In the genomic region with DNA sequence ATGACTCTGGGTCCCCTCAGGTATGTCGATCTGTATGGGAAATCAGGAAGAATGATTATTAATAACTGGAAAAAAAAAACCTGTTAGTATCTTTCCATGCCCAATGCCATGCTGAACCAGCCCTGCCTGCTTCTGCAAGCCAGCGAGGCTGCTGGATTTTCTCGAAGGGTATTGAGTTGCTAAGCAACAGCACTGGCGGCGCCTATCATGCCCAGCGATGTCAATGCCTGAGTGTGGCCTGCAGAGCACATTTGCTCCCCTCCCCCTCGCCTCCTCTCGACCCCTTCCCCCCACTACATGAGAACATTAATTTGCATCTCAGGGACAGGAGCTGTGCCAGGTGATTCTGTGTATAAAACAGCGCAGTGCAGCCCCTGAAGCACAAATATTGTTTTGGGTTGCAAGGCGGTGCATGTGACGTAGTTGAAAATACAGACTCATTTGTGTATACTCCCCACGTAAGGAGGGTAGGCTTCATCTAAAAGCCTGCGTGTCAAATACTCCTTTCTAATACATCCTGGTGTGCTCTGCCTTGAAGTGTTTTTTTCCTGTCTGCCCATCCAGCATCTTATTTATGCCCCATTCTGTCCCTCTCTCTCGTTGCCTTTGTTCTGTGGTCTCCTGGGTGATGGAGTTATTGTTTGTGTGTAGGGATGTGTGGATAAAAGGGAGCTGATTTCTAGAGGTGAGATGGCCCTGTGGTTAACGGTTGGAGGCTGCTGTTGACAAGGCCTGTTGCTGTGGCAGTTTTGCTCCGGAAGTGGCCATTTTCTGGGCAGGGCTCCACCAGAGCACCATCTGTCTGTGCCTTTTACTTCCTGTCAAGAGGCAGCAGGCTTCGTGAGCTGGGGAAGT, we compare ENCODE assay signal across 8 cellular contexts. TPM values are rescaled to one million over a fixed set of nuclear protein-coding genes. Genes with fewer than 3 reads are reported as not detected.
DNase-seq lines count a peak whose midpoint lies in the region; ATAC-seq, FAIRE-seq and TF ChIP-seq lines count a peak whose summit lies in the region.

No MANE protein-coding gene starts in this region.

- no peaks in the 10 kb centered on the region for H4K20me1 ChIP-seq in osteoblast (ENCODE audit: insufficient read depth, low read length)

- H3K36me3 Mint-ChIP-seq in IgD-negative memory B cell, result peaks cover 2% of the 10 kb centered on the region
- H3K36me3 Mint-ChIP-seq in activated T-helper 2 cell treated with anti-CD3 and anti-CD28 coated beads, Interferon-gamma antibody, Interleukin-2, Interleukin-4, amounts not matched to agents 10 μg/mL and 5 μg/mL and 100 μg/mL, durations not matched to agents 14 hours and 24 hours and 36 hours (ENCODE audit: low read depth), result peaks cover 52% of the 10 kb centered on the region

- peak overlapping the region; percentile 72 for H3K27ac ChIP-seq in osteoblast (ENCODE audit: low read depth, low read length)
- peak overlapping the region; percentile 67 to 72 for H3K27ac ChIP-seq in tibial artery

- H3K36me3 ChIP-seq in osteoblast (ENCODE audit: insufficient read depth, low read length) (no peaks in the 10 kb centered on the region), tibial artery (no peaks in the 10 kb centered on the region)

- DNase-seq in COR-L47 (lab: John Stamatoyannopoulos, UW), result peak; percentile 91
- DNase-seq in RCC 7860 (ENCODE audit: low spot score), result peak; percentile 61
- peak; percentile 87 for DNase-seq in activated T-helper 2 cell treated with anti-CD3 and anti-CD28 coated beads, Interferon-gamma antibody, Interleukin-2, Interleukin-4, amounts not matched to agents 10 μg/mL and 5 μg/mL and 100 μg/mL, durations not matched to agents 14 hours and 24 hours and 36 hours (ENCODE audit: low spot score)
- peak; percentile 47 for DNase-seq in fibroblast of villous mesenchyme (ENCODE audit: low read depth)
- peak; percentile 59 for DNase-seq in osteoblast (ENCODE audit: insufficient read length, low spot score, missing footprints)
- peak; percentile 47 to 76 for DNase-seq in tibial artery

- no peak for FAIRE-seq in RCC 7860 (lab: Jason Lieb, UNC)

- H3K4me3 Mint-ChIP-seq in IgD-negative memory B cell, result peak overlapping the region; percentile 44 to 78 (median 70)
- H3K4me3 Mint-ChIP-seq in activated T-helper 2 cell treated with anti-CD3 and anti-CD28 coated beads, Interferon-gamma antibody, Interleukin-2, Interleukin-4, amounts not matched to agents 10 μg/mL and 5 μg/mL and 100 μg/mL, durations not matched to agents 14 hours and 24 hours and 36 hours (ENCODE audit: low read depth), result peak overlapping the region; percentile 71

- H2AFZ ChIP-seq in osteoblast (ENCODE audit: low read length), result peak overlapping the region; percentile 37

- peaks cover 25% of the 10 kb centered on the region for H3K4me1 ChIP-seq in osteoblast (ENCODE audit: insufficient read depth, low read length)
- peaks cover 0 to 20% (median 18%) of the 10 kb centered on the region in 4 donors for H3K4me1 ChIP-seq in tibial artery

- H3K27me3 Mint-ChIP-seq in IgD-negative memory B cell, result no peaks in the 10 kb centered on the region
- no peaks in the 10 kb centered on the region for H3K27me3 Mint-ChIP-seq in activated T-helper 2 cell treated with anti-CD3 and anti-CD28 coated beads, Interferon-gamma antibody, Interleukin-2, Interleukin-4, amounts not matched to agents 10 μg/mL and 5 μg/mL and 100 μg/mL, durations not matched to agents 14 hours and 24 hours and 36 hours (ENCODE audit: low read depth)

- H3K27ac Mint-ChIP-seq in IgD-negative memory B cell, result peak overlapping the region; percentile 96 to 99 (median 97)
- peak overlapping the region; percentile 100 for H3K27ac Mint-ChIP-seq in activated T-helper 2 cell treated with anti-CD3 and anti-CD28 coated beads, Interferon-gamma antibody, Interleukin-2, Interleukin-4, amounts not matched to agents 10 μg/mL and 5 μg/mL and 100 μg/mL, durations not matched to agents 14 hours and 24 hours and 36 hours

- ATAC-seq in GM21423 (IDR thresholded peaks at IDR 0.05; ENCODE audit: unreplicated experiment), result peak; percentile 55

- no peaks in the 10 kb centered on the region for H3K79me2 ChIP-seq in osteoblast (ENCODE audit: insufficient read depth, low read length)

- intact Hi-C loops in activated T-helper 2 cell treated with anti-CD3 and anti-CD28 coated beads, Interferon-gamma antibody, Interleukin-2, Interleukin-4, amounts not matched to agents 10 μg/mL and 5 μg/mL and 100 μg/mL, durations not matched to agents 14 hours and 24 hours and 36 hours (cut with micrococcal nuclease), result loop anchor here (1.0 to 5.0 kb wide), 4 partner anchors 16 to 249 kb away; no protein-coding TSS in a partner anchor
- intact Hi-C loops in tibial artery (cut with DNase I; ENCODE audit: low total_unique reads), result loop anchor here (10.0 kb wide), 1 partner anchor 126 kb away; the partner anchor contains the start of genes MRPS6 and SLC5A3

- H3K9me3 ChIP-seq in osteoblast (ENCODE audit: low read depth, low read length) (no peaks in the 10 kb centered on the region), tibial artery (no peaks in the 10 kb centered on the region)

- H3K4me3 ChIP-seq in fibroblast of villous mesenchyme (ENCODE audit: low read depth, low read length) (peak overlapping the region; percentile 24), osteoblast (ENCODE audit: insufficient read depth, low read length) (peak overlapping the region; percentile 59), tibial artery (peak overlapping the region; percentile 26 to 37)

- peaks cover 0 to 10% (median 5%) of the 10 kb centered on the region in 3 donors for H3K9me3 Mint-ChIP-seq in IgD-negative memory B cell
- H3K9me3 Mint-ChIP-seq in activated T-helper 2 cell treated with anti-CD3 and anti-CD28 coated beads, Interferon-gamma antibody, Interleukin-2, Interleukin-4, amounts not matched to agents 10 μg/mL and 5 μg/mL and 100 μg/mL, durations not matched to agents 14 hours and 24 hours and 36 hours, result peaks cover 11% of the 10 kb centered on the region

- TF ChIP-seq CTCF in fibroblast of villous mesenchyme (IDR thresholded peaks at IDR 0.05; ENCODE audit: insufficient read depth, low read depth, low read length), result no peak
- TF ChIP-seq CTCF in osteoblast (IDR thresholded peaks at IDR 0.05; ENCODE audit: extremely low read depth, low read depth, low read length), result no peak
- no peak for TF ChIP-seq CTCF in tibial artery (IDR thresholded peaks at IDR 0.05)

- H3K4me1 Mint-ChIP-seq in IgD-negative memory B cell, result peaks cover 38 to 51% (median 48%) of the 10 kb centered on the region in 3 donors
- peaks cover 64% of the 10 kb centered on the region for H3K4me1 Mint-ChIP-seq in activated T-helper 2 cell treated with anti-CD3 and anti-CD28 coated beads, Interferon-gamma antibody, Interleukin-2, Interleukin-4, amounts not matched to agents 10 μg/mL and 5 μg/mL and 100 μg/mL, durations not matched to agents 14 hours and 24 hours and 36 hours (ENCODE audit: low read depth)

- H3K27me3 ChIP-seq in osteoblast (ENCODE audit: insufficient read depth, low read length) (no peaks in the 10 kb centered on the region), tibial artery (no peaks in the 10 kb centered on the region)

- peak overlapping the region; percentile 74 for H3K4me2 ChIP-seq in osteoblast (ENCODE audit: insufficient read depth, low read length)

RNA-seq across cellular contexts. Expression of gene ATP5PO, which starts 32.7 kb away (rescaled TPM):
- polyA plus RNA-seq in IgD-negative memory B cell, result 342 TPM
- 185 and 186 TPM in 2 replicates for total RNA-seq in activated T-helper 2 cell treated with anti-CD3 and anti-CD28 coated beads, Interferon-gamma antibody, Interleukin-2, Interleukin-4, amounts not matched to agents 10 μg/mL and 5 μg/mL and 100 μg/mL, durations not matched to agents 14 hours and 24 hours and 36 hours
- 114 and 135 TPM in 2 replicates for total RNA-seq in fibroblast of villous mesenchyme
- total RNA-seq in osteoblast, result 115 and 128 TPM in 2 replicates

Comparison
In these comparisons a context has a peak if more than half of its experiments do, and no peak if none do; other contexts are left out.
1. Peak in every context shown above with its lines: DNase-seq, ATAC-seq, H3K4me3 ChIP-seq and H3K27ac ChIP-seq.